19 cellular contexts compared by ENCODE assay signal in genomic region chr20:62151835-62152364, GRCh38. TPM values are rescaled to one million over a fixed set of nuclear protein-coding genes. Genes with fewer than 3 reads are reported as not detected.
DNase-seq lines count a peak whose midpoint lies in the region; ATAC-seq, FAIRE-seq and TF ChIP-seq lines count a peak whose summit lies in the region.
"Had no signal": no experiment of that assay in that cellular context is flagged by ENCODE, and none has a peak within 500 bp of the region (broad histone marks: within the 10 kb centered on the region; RNA-seq: fewer than 3 reads in every experiment).

No MANE protein-coding gene starts in this region.

- H3K18ac ChIP-seq in neuronal stem cell (ENCODE audit: low read length): no peak overlapping the region

- no peak overlapping the region for H3K27ac ChIP-seq in RWPE2 (ENCODE audit: poor library complexity, severe bottlenecking)
- no peak overlapping the region for H3K27ac ChIP-seq in neuronal stem cell (replicated peaks; ENCODE audit: low read length)
- H3K27ac ChIP-seq: 22Rv1; A549; BLaER1 treated with 17β-estradiol and CSF1 and Interleukin-3, amounts not matched to agents 10 nM and 100 nM had no signal

- peaks cover 31% of the 10 kb centered on the region for H3K4me1 ChIP-seq in RWPE2 (ENCODE audit: insufficient read depth, poor library complexity, severe bottlenecking)
- peaks cover 4 to 9% of the 10 kb centered on the region in 2 donors for H3K4me1 ChIP-seq in neuronal stem cell (ENCODE audit: control insufficient read depth in 2 of 2, insufficient read depth in 1 of 2, low read depth in 1 of 2, low read length in 2 of 2)

- TF ChIP-seq CTCF in RWPE2 (IDR thresholded peaks at IDR 0.05; ENCODE audit: poor library complexity, severe bottlenecking): no peak

- WGBS in neuronal stem cell (ENCODE audit: extremely low coverage in 2 of 2, insufficient read length in 2 of 2, insufficient replicate concordance in 1 of 2), 2 donors: no CpG with 5 or more reads among the region's 23 CpGs

- peak; percentile 57 for DNase-seq in Right ventricle myocardium inferior (ENCODE audit: missing footprints)
- DNase-seq in left ventricle myocardium superior: no peak
- peak; percentile 86 for DNase-seq in RWPE2 (ENCODE audit: low spot score)
- no peak for DNase-seq in neuronal stem cell (ENCODE audit: low spot score)
- no peak for DNase-seq in NCI-H748 treated with DMSO at 0.1 percent for 48 hours (lab: John Stamatoyannopoulos, UW)
- DNase-seq in AG20443 (ENCODE audit: low spot score): no peak
- no peak for DNase-seq in RCC 7860 (ENCODE audit: low spot score)
- DNase-seq: CD8-positive, alpha-beta T cell; DMS 273 treated with DMSO at 0.1 percent for 48 hours; DMS53; DND-41; HCEC 1CT; HFFc6 had no signal

- no peak overlapping the region for H4K91ac ChIP-seq in neuronal stem cell (ENCODE audit: low read depth, low read length, poor library complexity)

- H3K9me3 ChIP-seq in RWPE2 (ENCODE audit: severe bottlenecking) (no peaks in the 10 kb centered on the region), neuronal stem cell (replicated peaks in 1 of 2; ENCODE audit: control insufficient read depth in 2 of 2, insufficient read depth in 1 of 2, low read depth in 1 of 2, low read length in 2 of 2) (peaks cover 4 to 11% of the 10 kb centered on the region in 2 donors)

- H2AFZ ChIP-seq in neuronal stem cell (ENCODE audit: low read length): no peak overlapping the region

- peaks cover 43% of the 10 kb centered on the region for H3K79me1 ChIP-seq in neuronal stem cell (ENCODE audit: low read depth, low read length)

- H3K4me3 ChIP-seq in RWPE2 (ENCODE audit: severe bottlenecking): no peak overlapping the region
- no peak overlapping the region for H3K4me3 ChIP-seq in neuronal stem cell (ENCODE audit: low read length in 2 of 2)
- H3K4me3 ChIP-seq: A549; BLaER1 treated with 17β-estradiol and CSF1 and Interleukin-3, amounts not matched to agents 10 nM and 100 nM had no signal

- intact Hi-C loops in Right ventricle myocardium inferior (cut with DNase I) (no loop called here), left ventricle myocardium superior (cut with micrococcal nuclease) (no loop called here)

- no peak for ATAC-seq in Right ventricle myocardium inferior
- no peak for ATAC-seq in left ventricle myocardium superior
- no peak for ATAC-seq in RWPE2 (ENCODE audit: low read depth)
- ATAC-seq: A549; CD8-positive, alpha-beta T cell had no signal

- H3K9ac ChIP-seq in neuronal stem cell (ENCODE audit: low read depth, low read length, poor library complexity): peak overlapping the region; percentile 36

- H3K27me3 ChIP-seq in RWPE2 (ENCODE audit: insufficient read depth, poor library complexity, severe bottlenecking): no peaks in the 10 kb centered on the region
- no peaks in the 10 kb centered on the region for H3K27me3 ChIP-seq in neuronal stem cell (ENCODE audit: control insufficient read depth in 3 of 3, insufficient read depth in 3 of 3, low read depth in 1 of 3, low read length in 3 of 3)
- H3K27me3 ChIP-seq: BLaER1 treated with 17β-estradiol and CSF1 and Interleukin-3, amounts not matched to agents 10 nM and 100 nM had no signal

- no peak overlapping the region for H3K4me2 ChIP-seq in neuronal stem cell (ENCODE audit: insufficient read depth, low read length, poor library complexity, severe bottlenecking)
- H3K4me2 ChIP-seq: A549; BLaER1 treated with 17β-estradiol and CSF1 and Interleukin-3, amounts not matched to agents 10 nM and 100 nM had no signal

- H3K23ac ChIP-seq in neuronal stem cell (ENCODE audit: low read depth, low read length, poor library complexity): peak overlapping the region; percentile 26

- no peak overlapping the region for H3K14ac ChIP-seq in neuronal stem cell (ENCODE audit: low read length)

- H2BK120ac ChIP-seq in neuronal stem cell (ENCODE audit: low read depth, low read length): no peak overlapping the region

- no peak overlapping the region for H4K8ac ChIP-seq in neuronal stem cell (ENCODE audit: low read depth, low read length)

- peaks cover 31% of the 10 kb centered on the region for H3K36me3 ChIP-seq in RWPE2 (ENCODE audit: low read depth)
- H3K36me3 ChIP-seq in neuronal stem cell (replicated peaks in 1 of 2; ENCODE audit: control insufficient read depth in 2 of 2, insufficient read depth in 2 of 2, low read length in 2 of 2): peaks cover 14 to 66% of the 10 kb centered on the region in 2 donors

- H2BK5ac ChIP-seq in neuronal stem cell (ENCODE audit: low read length): no peak overlapping the region

- FAIRE-seq in RCC 7860 (lab: Jason Lieb, UNC): no peak
- FAIRE-seq: A549, G401.6, GM12891, GM19239 had no signal

- no peak overlapping the region for H2BK15ac ChIP-seq in neuronal stem cell (ENCODE audit: low read length)

- no peak overlapping the region for H2BK12ac ChIP-seq in neuronal stem cell (ENCODE audit: low read length)

- H2AK5ac ChIP-seq in neuronal stem cell (ENCODE audit: low read depth, low read length): no peak overlapping the region

- no peak overlapping the region for H3K4ac ChIP-seq in neuronal stem cell (ENCODE audit: low read length)

RNA-seq across cellular contexts. Expression of gene SS18L1, which starts 8.3 kb away (rescaled TPM):
- total RNA-seq in Right ventricle myocardium inferior: 7.8 TPM
- 10.7 TPM for total RNA-seq in left ventricle myocardium superior
- 13.7 TPM for polyA plus RNA-seq in neuronal stem cell (2013, experiment 1 of 2)
- 13.4 TPM for polyA plus RNA-seq in neuronal stem cell (2013, experiment 2 of 2)

RNA-seq across cellular contexts. Expression of gene PSMA7, which starts 8.7 kb away (rescaled TPM):
- total RNA-seq in Right ventricle myocardium inferior (230 TPM), left ventricle myocardium superior (240 TPM)
- 299 TPM for polyA plus RNA-seq in neuronal stem cell (2013, experiment 1 of 2)
- polyA plus RNA-seq in neuronal stem cell (2013, experiment 2 of 2): 308 TPM

RNA-seq across cellular contexts. Expression of gene LSM14B, which starts 29.6 kb away (rescaled TPM):
- total RNA-seq in Right ventricle myocardium inferior: 55.2 TPM
- 58.4 TPM for total RNA-seq in left ventricle myocardium superior
- 74.7 TPM for polyA plus RNA-seq in neuronal stem cell (2013, experiment 1 of 2)
- polyA plus RNA-seq in neuronal stem cell (2013, experiment 2 of 2): 78.8 TPM

RNA-seq across cellular contexts. Expression of gene MTG2, which starts 30.9 kb away (rescaled TPM):
- 21.6 TPM for total RNA-seq in Right ventricle myocardium inferior
- total RNA-seq in left ventricle myocardium superior: 27.3 TPM
- 24.2 TPM for polyA plus RNA-seq in neuronal stem cell (2013, experiment 1 of 2)
- 25.1 TPM for polyA plus RNA-seq in neuronal stem cell (2013, experiment 2 of 2)

Comparison
In these comparisons a context has a peak if more than half of its experiments do, and no peak if none do; other contexts are left out.
1. DNase-seq: peak in Right ventricle myocardium inferior (single experiment) and RWPE2 (single experiment); none in left ventricle myocardium superior (single experiment), neuronal stem cell (single experiment), NCI-H748 treated with DMSO at 0.1 percent for 48 hours (single experiment), AG20443 (single experiment) and RCC 7860 (single experiment).